17 cellular contexts compared by ENCODE assay signal in genomic region chr11:11587122-11587521, GRCh38. TPM values are rescaled to one million over a fixed set of nuclear protein-coding genes. Genes with fewer than 3 reads are reported as not detected.
DNase-seq lines count a peak whose midpoint lies in the region; ATAC-seq and TF ChIP-seq lines count a peak whose summit lies in the region.
"Had no signal": no experiment of that assay in that cellular context is flagged by ENCODE, and none has a peak within 500 bp of the region (broad histone marks: within the 10 kb centered on the region; RNA-seq: fewer than 3 reads in every experiment).

No MANE protein-coding gene starts in this region.

- intact Hi-C loops in left ventricle myocardium inferior (cut with micrococcal nuclease) = no loop called here
- intact Hi-C loops in left cardiac atrium (cut with DNase I) = no loop called here
- intact Hi-C loops in vagina (cut with DNase I) = no loop called here

- no peak overlapping the region for H2AFZ ChIP-seq in MM.1S (ENCODE audit: low read length)

- H3K9ac ChIP-seq in MM.1S (ENCODE audit: low read length) = no peak overlapping the region

- H3K27me3 ChIP-seq in left ventricle myocardium inferior (ENCODE audit: low read depth) = no peaks in the 10 kb centered on the region
- no peaks in the 10 kb centered on the region for H3K27me3 ChIP-seq in vagina
- no peaks in the 10 kb centered on the region for H3K27me3 ChIP-seq in MM.1S (replicated peaks; ENCODE audit: insufficient read depth, low read length)

- H3K4me3 ChIP-seq in left ventricle myocardium inferior (no peak overlapping the region), coronary artery (peak overlapping the region; percentile 19), fibroblast of the aortic adventitia (ENCODE audit: low read depth, low read length) (no peak overlapping the region), vagina (no peak overlapping the region), MM.1S (ENCODE audit: low read length) (no peak overlapping the region)
- H3K4me3 ChIP-seq: K562 had no signal

- no peaks in the 10 kb centered on the region for H3K9me3 ChIP-seq in left ventricle myocardium inferior (replicated peaks)
- H3K9me3 ChIP-seq in vagina = no peaks in the 10 kb centered on the region
- H3K9me3 ChIP-seq in MM.1S (replicated peaks; ENCODE audit: insufficient read depth, low read length) = no peaks in the 10 kb centered on the region

- H3K79me2 ChIP-seq in MM.1S (ENCODE audit: low read length) = no peaks in the 10 kb centered on the region

- peaks cover 92% of the 10 kb centered on the region for H3K4me1 ChIP-seq in left ventricle myocardium inferior
- H3K4me1 ChIP-seq in vagina = peaks cover 8% of the 10 kb centered on the region
- H3K4me1 ChIP-seq in MM.1S (ENCODE audit: low read length) = no peaks in the 10 kb centered on the region

- ATAC-seq in left cardiac atrium (no peak), GM18502 (IDR thresholded peaks at IDR 0.05; ENCODE audit: poor library complexity, unreplicated experiment) (no peak)
- ATAC-seq: K562 had no signal

- H4K20me1 ChIP-seq in MM.1S (ENCODE audit: insufficient read depth, low read length) = no peaks in the 10 kb centered on the region

- no peak for TF ChIP-seq POLR2A in vagina (IDR thresholded peaks at IDR 0.05)

- H3K36me3 ChIP-seq in left ventricle myocardium inferior = no peaks in the 10 kb centered on the region
- no peaks in the 10 kb centered on the region for H3K36me3 ChIP-seq in vagina
- no peaks in the 10 kb centered on the region for H3K36me3 ChIP-seq in MM.1S (replicated peaks; ENCODE audit: insufficient read depth, low read length)

- H3K4me2 ChIP-seq in MM.1S (ENCODE audit: low read depth, low read length) = no peak overlapping the region

- H3K27ac ChIP-seq in left ventricle myocardium inferior (replicated peaks) = peak overlapping the region; percentile 52
- peak overlapping the region; percentile 74 to 78 for H3K27ac ChIP-seq in coronary artery
- no peak overlapping the region for H3K27ac ChIP-seq in vagina
- H3K27ac ChIP-seq in MM.1S (ENCODE audit: low read length) = no peak overlapping the region
- H3K27ac ChIP-seq: 22Rv1 had no signal

- TF ChIP-seq CTCF in left ventricle myocardium inferior (IDR thresholded peaks at IDR 0.05; ENCODE audit: borderline replicate concordance) = no peak
- no peak for TF ChIP-seq CTCF in coronary artery (IDR thresholded peaks at IDR 0.05)
- TF ChIP-seq CTCF in fibroblast of the aortic adventitia (IDR thresholded peaks at IDR 0.05; ENCODE audit: insufficient read depth, low read length) = no peak
- no peak for TF ChIP-seq CTCF in vagina (IDR thresholded peaks at IDR 0.05)
- no peak for TF ChIP-seq CTCF in MM.1S (IDR thresholded peaks at IDR 0.05; ENCODE audit: low read length)

- no peaks in the 10 kb centered on the region for H3F3A ChIP-seq in MM.1S (ENCODE audit: insufficient read depth, low read length)

- DNase-seq in left ventricle myocardium inferior (no peak), left cardiac atrium (no peak), coronary artery (ENCODE audit: low spot score) (peak; percentile 71), fibroblast of the aortic adventitia (ENCODE audit: low read depth) (peak; percentile 63), vagina (ENCODE audit: extremely low spot score in 2 of 2) (peak; percentile 49 to 61), MM.1S (no peak), SK-N-DZ (ENCODE audit: low spot score) (no peak)
- DNase-seq: DND-41, HCEC 1CT, MV-4-11, NCI-H1694 treated with DMSO at 0.1 percent for 48 hours, NCI-H524, NCI-H82, SHP77 treated with DMSO at 0.1 percent for 48 hours had no signal

- no peaks in the 10 kb centered on the region for H3K9me2 ChIP-seq in MM.1S (replicated peaks; ENCODE audit: insufficient read depth, low read length)

RNA-seq across cellular contexts. Expression of gene GALNT18, which starts 34.7 kb away (rescaled TPM):
- 24.4 TPM for total RNA-seq in left ventricle myocardium inferior
- total RNA-seq in left cardiac atrium = 10 to 100 TPM; 20.1 to 21.5 TPM
- total RNA-seq in fibroblast of the aortic adventitia (ENCODE audit: low replicate concordance) = 1.1 and 2.4 TPM in 2 replicates
- 22.1 TPM for total RNA-seq in vagina
- 0.08 and 0.74 TPM in 2 replicates for polyA plus RNA-seq in SK-N-DZ (2014; cell fraction: cytosol; rRNA removed)
- 0.07 and 0.37 TPM in 2 replicates for polyA plus RNA-seq in SK-N-DZ (2014; cell fraction: nucleus; rRNA removed)
- total RNA-seq: K562 had no signal
- polyA plus RNA-seq: K562 had no signal

Comparison
In these comparisons a context has a peak if more than half of its experiments do, and no peak if none do; other contexts are left out.
1. DNase-seq: peak in coronary artery (single experiment), fibroblast of the aortic adventitia (single experiment) and vagina (2 of 2); none in left ventricle myocardium inferior (single experiment), left cardiac atrium (single experiment), MM.1S (single experiment) and SK-N-DZ (single experiment).
2. H3K27ac ChIP-seq: peak in left ventricle myocardium inferior (single experiment) and coronary artery (2 of 2); none in vagina (single experiment) and MM.1S (single experiment).